In the genomic region with DNA sequence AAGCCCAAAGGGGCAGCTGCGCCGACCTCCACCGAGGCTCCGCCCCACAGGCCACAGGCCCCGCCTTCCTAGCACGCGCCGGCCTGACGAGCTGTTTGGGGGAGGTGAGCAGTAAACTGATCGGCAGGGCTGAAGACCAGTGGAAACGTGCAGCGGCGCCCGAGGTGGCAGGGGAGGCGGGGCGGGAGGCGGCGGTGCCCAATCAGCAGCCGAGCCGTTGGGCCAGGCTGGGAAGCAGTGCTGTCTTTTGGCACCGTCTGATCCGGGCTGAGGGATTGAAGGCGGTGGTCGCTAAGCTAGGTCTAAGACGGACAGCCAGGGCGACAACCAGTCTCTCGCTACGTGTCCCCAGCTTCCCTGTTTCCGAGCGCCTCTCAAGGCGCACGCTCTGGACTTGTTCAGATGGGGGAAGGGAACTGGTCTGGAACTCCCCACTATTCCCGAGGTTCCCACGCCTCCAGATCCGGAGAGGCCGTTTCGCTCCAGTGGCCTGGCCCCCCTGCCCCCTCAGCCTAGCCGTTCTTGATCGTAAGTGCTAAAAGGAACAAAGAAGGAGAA, we compare ENCODE assay signal across 1 cellular context.
TF ChIP-seq lines count a peak whose summit lies in the region.

A gene with protein sequence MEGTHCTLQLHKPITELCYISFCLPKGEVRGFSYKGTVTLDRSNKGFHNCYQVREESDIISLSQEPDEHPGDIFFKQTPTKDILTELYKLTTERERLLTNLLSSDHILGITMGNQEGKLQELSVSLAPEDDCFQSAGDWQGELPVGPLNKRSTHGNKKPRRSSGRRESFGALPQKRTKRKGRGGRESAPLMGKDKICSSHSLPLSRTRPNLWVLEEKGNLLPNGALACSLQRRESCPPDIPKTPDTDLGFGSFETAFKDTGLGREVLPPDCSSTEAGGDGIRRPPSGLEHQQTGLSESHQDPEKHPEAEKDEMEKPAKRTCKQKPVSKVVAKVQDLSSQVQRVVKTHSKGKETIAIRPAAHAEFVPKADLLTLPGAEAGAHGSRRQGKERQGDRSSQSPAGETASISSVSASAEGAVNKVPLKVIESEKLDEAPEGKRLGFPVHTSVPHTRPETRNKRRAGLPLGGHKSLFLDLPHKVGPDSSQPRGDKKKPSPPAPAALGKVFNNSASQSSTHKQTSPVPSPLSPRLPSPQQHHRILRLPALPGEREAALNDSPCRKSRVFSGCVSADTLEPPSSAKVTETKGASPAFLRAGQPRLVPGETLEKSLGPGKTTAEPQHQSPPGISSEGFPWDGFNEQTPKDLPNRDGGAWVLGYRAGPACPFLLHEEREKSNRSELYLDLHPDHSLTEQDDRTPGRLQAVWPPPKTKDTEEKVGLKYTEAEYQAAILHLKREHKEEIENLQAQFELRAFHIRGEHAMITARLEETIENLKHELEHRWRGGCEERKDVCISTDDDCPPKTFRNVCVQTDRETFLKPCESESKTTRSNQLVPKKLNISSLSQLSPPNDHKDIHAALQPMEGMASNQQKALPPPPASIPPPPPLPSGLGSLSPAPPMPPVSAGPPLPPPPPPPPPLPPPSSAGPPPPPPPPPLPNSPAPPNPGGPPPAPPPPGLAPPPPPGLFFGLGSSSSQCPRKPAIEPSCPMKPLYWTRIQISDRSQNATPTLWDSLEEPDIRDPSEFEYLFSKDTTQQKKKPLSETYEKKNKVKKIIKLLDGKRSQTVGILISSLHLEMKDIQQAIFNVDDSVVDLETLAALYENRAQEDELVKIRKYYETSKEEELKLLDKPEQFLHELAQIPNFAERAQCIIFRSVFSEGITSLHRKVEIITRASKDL (N-terminal part only) (minus strand): TSS at position 11 of the 558 bp plus-strand sequence. CDS start 39,800 bp downstream, outside the sequence.

TF ChIP-seq in GM23338, 12 proteins besides CTCF, POLR2A, EP300 and RAD21:
- TF ChIP-seq CREB1 (CRISPR knock-in tag; IDR thresholded peaks at IDR 0.05; ENCODE audit: low read depth) (peak; percentile 84), EZH2phosphoT487 (IDR thresholded peaks at IDR 0.05; ENCODE audit: unreplicated experiment) (no peak), ZNF114 (CRISPR knock-in tag; IDR thresholded peaks at IDR 0.05) (no peak)
